Comparison of ENCODE assay signal across 10 cellular contexts in the genomic region with DNA sequence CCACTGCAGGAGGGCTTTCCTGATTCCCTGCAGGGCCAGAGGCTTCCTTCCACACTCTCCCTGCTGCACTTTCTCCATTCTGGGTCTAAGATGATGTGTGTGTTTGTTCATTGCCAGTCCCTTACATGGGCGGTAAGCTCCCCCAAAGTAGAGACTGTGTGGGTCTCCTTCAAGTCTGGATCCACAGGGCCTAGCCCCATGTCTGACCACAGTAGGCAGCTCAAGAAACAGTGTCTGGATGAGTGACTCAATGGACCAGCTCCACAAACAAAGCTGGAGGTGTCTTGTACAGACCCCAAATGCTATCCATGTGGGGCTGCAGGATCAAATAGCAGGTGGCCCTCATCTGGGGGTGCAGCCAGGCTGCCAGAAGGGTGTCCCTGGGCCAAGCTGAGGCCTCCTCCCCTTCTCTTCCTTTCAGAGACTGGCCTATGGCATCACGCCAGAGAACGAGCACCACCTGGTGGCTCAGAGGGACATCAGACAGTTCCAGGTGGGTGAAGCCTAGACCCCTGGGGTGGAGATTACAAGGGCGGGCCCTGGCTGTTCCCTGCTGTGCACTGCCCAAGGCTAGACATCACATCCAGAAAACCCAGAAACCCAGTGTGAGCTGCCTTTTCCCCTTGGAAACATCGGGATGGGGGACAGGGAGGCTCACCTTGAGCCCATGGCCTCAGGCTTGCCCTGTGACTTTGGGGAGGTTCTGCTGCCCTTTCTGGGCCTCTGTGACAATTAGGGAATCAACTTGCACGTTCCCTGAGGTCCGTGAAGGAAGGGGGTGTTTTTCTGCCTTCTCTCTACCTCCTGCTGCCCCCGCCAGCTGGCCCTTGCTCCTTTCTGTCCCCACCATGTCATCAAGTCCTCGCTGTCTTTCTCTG. TPM values are rescaled to one million over a fixed set of nuclear protein-coding genes. Genes with fewer than 3 reads are reported as not detected.
DNase-seq lines count a peak whose midpoint lies in the region; ATAC-seq and TF ChIP-seq lines count a peak whose summit lies in the region.
"Had no signal": no experiment of that assay in that cellular context is flagged by ENCODE, and none has a peak within 500 bp of the region (broad histone marks: within the 10 kb centered on the region; RNA-seq: fewer than 3 reads in every experiment).

No MANE protein-coding gene starts in this region.

- TF ChIP-seq CTCF in epithelial cell of esophagus (IDR thresholded peaks at IDR 0.05; ENCODE audit: insufficient read depth, low read depth, low read length, missing control alignments): peak; percentile 78

- H3K36me3 ChIP-seq in MG63: no peaks in the 10 kb centered on the region

- peaks cover 16% of the 10 kb centered on the region for H3K27me3 ChIP-seq in MG63

- DNase-seq in DMS53 (lab: John Stamatoyannopoulos, UW): peak; percentile 57
- DNase-seq in DMS53 treated with DMSO at 0.1 percent for 48 hours (lab: John Stamatoyannopoulos, UW; ENCODE audit: unreplicated experiment): no peak
- DNase-seq in MG63: peak; percentile 58
- DNase-seq in T1000 (lab: John Stamatoyannopoulos, UW): peak; percentile 14
- peak; percentile 67 for DNase-seq in epithelial cell of esophagus (ENCODE audit: low read depth)
- DNase-seq in natural killer cell treated with Interleukin-12 subunit alpha and Interleukin-12 subunit beta and Interleukin-15 and Interleukin-18, amount 100 ng/mL, for 72 hours (ENCODE audit: low spot score): no peak
- peak; percentile 70 for DNase-seq in ureter (ENCODE audit: low spot score)

- no peaks in the 10 kb centered on the region for H3K9me3 ChIP-seq in MG63

- peak; percentile 80 for ATAC-seq in GM21717 (IDR thresholded peaks at IDR 0.05; ENCODE audit: unreplicated experiment)
- peak; percentile 44 to 51 for ATAC-seq in natural killer cell treated with Interleukin-12 subunit alpha and Interleukin-12 subunit beta and Interleukin-15 and Interleukin-18, amount 100 ng/mL, for 72 hours

- H3K27me3 Mint-ChIP-seq in natural killer cell treated with Interleukin-12 subunit alpha and Interleukin-12 subunit beta and Interleukin-15 and Interleukin-18, amount 100 ng/mL, for 72 hours: peaks cover 5 to 23% of the 10 kb centered on the region in 2 donors

- H3K4me3 Mint-ChIP-seq in natural killer cell treated with Interleukin-12 subunit alpha and Interleukin-12 subunit beta and Interleukin-15 and Interleukin-18, amount 100 ng/mL, for 72 hours: no peak overlapping the region
- H3K4me3 Mint-ChIP-seq: activated naive CD8-positive, alpha-beta T cell; stimulated activated naive CD8-positive, alpha-beta T cell treated with anti-CD3 and anti-CD28 coated beads, Interleukin-15, Interleukin-2, amounts not matched to agents 100 ng/mL and 50 ng/mL, for 24 hours had no signal

- H3K4me1 Mint-ChIP-seq in natural killer cell treated with Interleukin-12 subunit alpha and Interleukin-12 subunit beta and Interleukin-15 and Interleukin-18, amount 100 ng/mL, for 72 hours (ENCODE audit: low read depth in 2 of 2): no peaks in the 10 kb centered on the region

- no peaks in the 10 kb centered on the region for H3K36me3 Mint-ChIP-seq in natural killer cell treated with Interleukin-12 subunit alpha and Interleukin-12 subunit beta and Interleukin-15 and Interleukin-18, amount 100 ng/mL, for 72 hours
- H3K36me3 Mint-ChIP-seq: activated naive CD8-positive, alpha-beta T cell had no signal

- no peak overlapping the region for H3K27ac Mint-ChIP-seq in natural killer cell treated with Interleukin-12 subunit alpha and Interleukin-12 subunit beta and Interleukin-15 and Interleukin-18, amount 100 ng/mL, for 72 hours
- H3K27ac Mint-ChIP-seq: activated naive CD8-positive, alpha-beta T cell; stimulated activated naive CD8-positive, alpha-beta T cell treated with anti-CD3 and anti-CD28 coated beads, Interleukin-15, Interleukin-2, amounts not matched to agents 100 ng/mL and 50 ng/mL, for 24 hours had no signal

- H3K4me3 ChIP-seq in MG63 (no peak overlapping the region), epithelial cell of esophagus (ENCODE audit: low read length) (no peak overlapping the region)

- no peaks in the 10 kb centered on the region for H3K9me3 Mint-ChIP-seq in natural killer cell treated with Interleukin-12 subunit alpha and Interleukin-12 subunit beta and Interleukin-15 and Interleukin-18, amount 100 ng/mL, for 72 hours
- H3K9me3 Mint-ChIP-seq: stimulated activated naive CD8-positive, alpha-beta T cell treated with anti-CD3 and anti-CD28 coated beads, Interleukin-15, Interleukin-2, amounts not matched to agents 100 ng/mL and 50 ng/mL, for 24 hours had no signal

RNA-seq across cellular contexts. Expression of gene SLC6A2, which starts 45.9 kb away (rescaled TPM):
- total RNA-seq in MG63 (2014; rRNA removed; shearing (Covaris generic); ENCODE audit: low replicate concordance): not detected in 2 replicates
- not detected for total RNA-seq in natural killer cell treated with Interleukin-12 subunit alpha and Interleukin-12 subunit beta and Interleukin-15 and Interleukin-18, amount 100 ng/mL, for 72 hours
- total RNA-seq in ureter: 4.6 TPM

Comparison
In these comparisons a context has a peak if more than half of its experiments do, and no peak if none do; other contexts are left out.
1. DNase-seq: peak in DMS53 (single experiment), MG63 (single experiment), T1000 (single experiment), epithelial cell of esophagus (single experiment) and ureter (single experiment); none in DMS53 treated with DMSO at 0.1 percent for 48 hours (single experiment) and natural killer cell treated with Interleukin-12 subunit alpha and Interleukin-12 subunit beta and Interleukin-15 and Interleukin-18, amount 100 ng/mL, for 72 hours (single experiment).